9 cellular contexts compared by ENCODE assay signal in genomic region chr4:56465599-56466295, GRCh38. TPM values are rescaled to one million over a fixed set of nuclear protein-coding genes. Genes with fewer than 3 reads are reported as not detected.
DNase-seq lines count a peak whose midpoint lies in the region; ATAC-seq, FAIRE-seq and TF ChIP-seq lines count a peak whose summit lies in the region.
"Had no signal": no experiment of that assay in that cellular context is flagged by ENCODE, and none has a peak within 500 bp of the region (broad histone marks: within the 10 kb centered on the region; RNA-seq: fewer than 3 reads in every experiment).

No MANE protein-coding gene starts in this region.

- H3K27me3 ChIP-seq in small intestine (ENCODE audit: control insufficient read depth in 2 of 2, insufficient read depth in 2 of 2, low read length in 2 of 2): no peaks in the 10 kb centered on the region
- H3K27me3 ChIP-seq: pancreas had no signal

- DNase-seq in NCI-H82 (lab: John Stamatoyannopoulos, UW) (peak; percentile 49), NCI-H82 treated with DMSO at 0.1 percent for 48 hours (lab: John Stamatoyannopoulos, UW; ENCODE audit: unreplicated experiment) (no peak), fibroblast of peridontal ligament (ENCODE audit: extremely low read depth) (peak; percentile 15), small intestine (peak; percentile 11), OCI-M2 (lab: John Stamatoyannopoulos, UW; ENCODE audit: unreplicated experiment) (no peak), NCI-H1694 treated with DMSO at 0.1 percent for 48 hours (lab: John Stamatoyannopoulos, UW) (no peak), NCI-H524 treated with DMSO at 0.1 percent for 48 hours (lab: John Stamatoyannopoulos, UW) (no peak)
- DNase-seq: pancreas had no signal

- peaks cover 6 to 9% of the 10 kb centered on the region in 2 donors for H3K4me1 ChIP-seq in small intestine (ENCODE audit: control insufficient read depth in 2 of 2, insufficient read depth in 1 of 2, low read depth in 1 of 2, low read length in 1 of 2)

- H3K9me3 ChIP-seq in small intestine (ENCODE audit: control insufficient read depth, low read depth): no peaks in the 10 kb centered on the region
- H3K9me3 ChIP-seq: pancreas had no signal

- ATAC-seq in SK-N-SH treated with all-trans-retinoic acid at 6 μM for 48 hours: peak; percentile 21

- H3K27ac ChIP-seq in small intestine (ENCODE audit: low read depth in 1 of 2, low read length in 1 of 2): peak overlapping the region; percentile 9 to 60

- no peak for FAIRE-seq in small intestine (lab: Jason Lieb, UNC)
- FAIRE-seq: pancreas had no signal

- H3K4me3 ChIP-seq in small intestine (ENCODE audit: low read depth in 1 of 2, low read length in 2 of 2): peak overlapping the region in 1 of 2 donors; percentile 41

- H3K36me3 ChIP-seq in small intestine (ENCODE audit: control insufficient read depth in 2 of 2, insufficient read depth in 2 of 2, low read length in 2 of 2): peaks cover 0 to 3% of the 10 kb centered on the region in 2 donors

- WGBS in small intestine, 3 donors: 60 to 65% (median 62%) methylated on average over 10 of the region's 10 CpGs

TF ChIP-seq in SK-N-SH treated with all-trans-retinoic acid at 6 μM for 48 hours, 23 proteins besides CTCF, POLR2A, EP300 and RAD21:
- no peak for TF ChIP-seq ZFP3 (CRISPR knock-in tag; IDR thresholded peaks at IDR 0.05)
- TF ChIP-seq, protein P1, sequence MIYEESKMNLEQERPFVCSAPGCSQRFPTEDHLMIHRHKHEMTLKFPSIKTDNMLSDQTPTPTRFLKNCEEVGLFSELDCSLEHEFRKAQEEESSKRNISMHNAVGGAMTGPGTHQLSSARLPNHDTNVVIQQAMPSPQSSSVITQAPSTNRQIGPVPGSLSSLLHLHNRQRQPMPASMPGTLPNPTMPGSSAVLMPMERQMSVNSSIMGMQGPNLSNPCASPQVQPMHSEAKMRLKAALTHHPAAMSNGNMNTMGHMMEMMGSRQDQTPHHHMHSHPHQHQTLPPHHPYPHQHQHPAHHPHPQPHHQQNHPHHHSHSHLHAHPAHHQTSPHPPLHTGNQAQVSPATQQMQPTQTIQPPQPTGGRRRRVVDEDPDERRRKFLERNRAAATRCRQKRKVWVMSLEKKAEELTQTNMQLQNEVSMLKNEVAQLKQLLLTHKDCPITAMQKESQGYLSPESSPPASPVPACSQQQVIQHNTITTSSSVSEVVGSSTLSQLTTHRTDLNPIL (CRISPR knock-in tag; IDR thresholded peaks at IDR 0.05; ENCODE audit: low read depth): no peak
TF ChIP-seq in SK-N-SH treated with all-trans-retinoic acid at 6 μM for 48 hours: peak in this region for 0.

RNA-seq across cellular contexts. Expression of gene SRP72, which starts 1.7 kb away (rescaled TPM):
- 10 to 100 TPM; 18.8 to 39.7 (median 30.5) TPM for polyA plus RNA-seq in small intestine

RNA-seq across cellular contexts. Expression of gene PAICS, which starts 29.7 kb away (rescaled TPM):
- 10 to 100 TPM; 11.0 to 81.7 (median 14.1) TPM for polyA plus RNA-seq in small intestine

RNA-seq across cellular contexts. Expression of gene PPAT, which starts 30.3 kb away (rescaled TPM):
- polyA plus RNA-seq in small intestine: 1 to 10 TPM in 2 of 3 donors, under 1 TPM in 1; 0.67 to 6.0 (median 1.6) TPM

RNA-seq across cellular contexts. Expression of gene ARL9, which starts 39.8 kb away (rescaled TPM):
- 1 to 10 TPM in 1 of 3 donors, under 1 TPM in 1, not detected in 1; 0.54 to 2.1 TPM for polyA plus RNA-seq in small intestine

Comparison
In these comparisons a context has a peak if more than half of its experiments do, and no peak if none do; other contexts are left out.
1. DNase-seq: peak in NCI-H82 (single experiment), fibroblast of peridontal ligament (single experiment) and small intestine (single experiment); none in NCI-H82 treated with DMSO at 0.1 percent for 48 hours (single experiment), OCI-M2 (single experiment), NCI-H1694 treated with DMSO at 0.1 percent for 48 hours (single experiment) and NCI-H524 treated with DMSO at 0.1 percent for 48 hours (single experiment).